13 cellular contexts compared by ENCODE assay signal in the genomic region with DNA sequence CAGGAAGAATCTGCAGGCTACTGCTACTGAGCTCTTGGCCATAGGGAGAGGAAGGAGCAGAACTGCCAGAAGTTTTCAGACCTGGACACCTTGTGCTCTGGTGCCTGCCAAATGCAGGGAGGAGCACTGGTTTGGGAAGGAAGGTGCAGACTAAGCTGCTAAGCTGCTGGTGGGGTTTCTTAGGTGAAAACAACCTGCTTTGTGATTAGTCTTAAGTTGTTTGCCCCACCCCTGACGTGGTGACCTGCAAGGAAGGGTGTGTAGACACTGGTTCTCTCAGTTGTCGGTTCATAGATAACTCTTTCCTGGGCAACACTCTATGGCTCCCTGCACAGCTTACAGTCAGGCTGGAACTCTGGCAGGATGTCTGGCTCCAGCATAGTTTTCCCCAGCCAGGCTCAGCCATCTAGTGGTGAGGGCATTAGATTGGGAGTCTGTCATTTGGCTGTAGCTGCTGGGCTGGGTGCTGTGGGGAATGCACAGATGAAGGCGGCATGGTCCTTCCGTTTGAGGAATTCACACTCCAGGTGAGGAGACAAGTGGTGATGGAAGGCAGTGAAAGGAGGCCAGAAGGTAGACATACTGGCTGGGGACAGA. TPM values are rescaled to one million over a fixed set of nuclear protein-coding genes. Genes with fewer than 3 reads are reported as not detected.
DNase-seq lines count a peak whose midpoint lies in the region; ATAC-seq and TF ChIP-seq lines count a peak whose summit lies in the region.
"Had no signal": no experiment of that assay in that cellular context is flagged by ENCODE, and none has a peak within 500 bp of the region (broad histone marks: within the 10 kb centered on the region; RNA-seq: fewer than 3 reads in every experiment).

No MANE protein-coding gene starts in this region.

- in situ Hi-C loops in IMR-90 (cut with MboI; ENCODE audit: low sequenced_read_pairs): loop anchor here (10.0 kb wide), 1 partner anchor 119 kb away; no protein-coding TSS in a partner anchor
- in situ Hi-C loops in gastrocnemius medialis (cut with MboI; ENCODE audit: low sequenced_read_pairs in 4 of 4): no loop called here

- no peak overlapping the region for H3K18ac ChIP-seq in IMR-90 (ENCODE audit: low read depth, low read length)

- no peak overlapping the region for H3K27ac Mint-ChIP-seq in chondrocyte (ENCODE audit: unreplicated experiment)
- H3K27ac Mint-ChIP-seq: CD8-positive, alpha-beta T cell; effector memory CD8-positive, alpha-beta T cell had no signal

- H3K27me3 ChIP-seq in BJ (ENCODE audit: control insufficient read depth, insufficient read depth, low read length) (peaks cover 26% of the 10 kb centered on the region), IMR-90 (ENCODE audit: control insufficient read depth, insufficient read depth, low read length) (peaks cover 31% of the 10 kb centered on the region), gastroesophageal sphincter (peaks cover 7% of the 10 kb centered on the region), gastrocnemius medialis (no peaks in the 10 kb centered on the region)

- no peak overlapping the region for H2AFZ ChIP-seq in IMR-90 (replicated peaks; ENCODE audit: low read length, poor library complexity)

- no TSS peak for BruUV-seq in IMR-90 (replicated peaks; lab: Mats Ljungman, UMichigan)

- H2BK5ac ChIP-seq in IMR-90 (ENCODE audit: low read depth, low read length, poor library complexity, severe bottlenecking): no peak overlapping the region

- H4K20me1 ChIP-seq in IMR-90 (ENCODE audit: insufficient read depth, low read length): no peaks in the 10 kb centered on the region

- ATAC-seq in IMR-90 (ENCODE audit: low read depth): no peak
- ATAC-seq in left lobe of liver: peak; percentile 45
- ATAC-seq in gastroesophageal sphincter: no peak
- no peak for ATAC-seq in gastrocnemius medialis
- ATAC-seq in HG03432 (IDR thresholded peaks at IDR 0.05; ENCODE audit: unreplicated experiment): no peak
- ATAC-seq: activated CD4-positive, CD25-positive, alpha-beta regulatory T cell treated with anti-CD3 and anti-CD28 coated beads, Interleukin-2, amount 50 U/mL, for 24 hours; activated T-cell treated with anti-CD3 and anti-CD28 coated beads, Interleukin-2, amount 50 U/mL, for 4 hours; CD8-positive, alpha-beta T cell; effector memory CD8-positive, alpha-beta T cell had no signal

- no peaks in the 10 kb centered on the region; the same call in 1 of the 2 replicates for H3K9me1 ChIP-seq in IMR-90 (ENCODE audit: insufficient read depth, low read length)

- H2BK120ac ChIP-seq in IMR-90 (ENCODE audit: low read depth, low read length): no peak overlapping the region

- WGBS in IMR-90 (ENCODE audit: extremely low coverage in 2 of 2, insufficient read length in 1 of 2), 2 experiments: 67% methylated on average over 1 of the region's 4 CpGs; no CpG with 5 or more reads in 1 of the 2 experiments
- WGBS in gastroesophageal sphincter (ENCODE audit: low coverage in 1 of 2), 2 donors: 20 to 60% methylated on average over 1 to 4 of the region's 4 CpGs

- no peaks in the 10 kb centered on the region for H3K36me3 Mint-ChIP-seq in chondrocyte (ENCODE audit: low read depth)
- H3K36me3 Mint-ChIP-seq: CD8-positive, alpha-beta T cell had no signal

- H3K36me3 ChIP-seq in BJ (ENCODE audit: control insufficient read depth, insufficient read depth, low read length): no peaks in the 10 kb centered on the region
- H3K36me3 ChIP-seq in IMR-90 (ENCODE audit: control insufficient read depth, insufficient read depth, low read length): no peaks in the 10 kb centered on the region
- no peaks in the 10 kb centered on the region for H3K36me3 ChIP-seq in gastroesophageal sphincter
- no peaks in the 10 kb centered on the region for H3K36me3 ChIP-seq in gastrocnemius medialis

- H3K4me2 ChIP-seq in IMR-90 (ENCODE audit: low read depth, low read length): no peak overlapping the region

- no peak overlapping the region for H3K9ac ChIP-seq in IMR-90 (ENCODE audit: low read depth, low read length)

- no peak overlapping the region for H2AK5ac ChIP-seq in IMR-90 (ENCODE audit: low read depth, low read length)

- CTCF ChIA-PET in BJ (lab: Yijun Ruan, JAX): interaction anchor here (0.6 to 14.5 kb wide), 13 partner anchors 7 to 462 kb away, joined by 3 to 315 read pairs (median 4); no protein-coding TSS in a partner anchor
- CTCF ChIA-PET in IMR-90 (lab: Yijun Ruan, JAX): interaction anchor here (0.6 to 2.2 kb wide), 3 partner anchors 36 to 82 kb away, joined by 3 to 10 read pairs (median 4); no protein-coding TSS in a partner anchor

- H4K8ac ChIP-seq in IMR-90 (ENCODE audit: low read depth in 2 of 2, low read length in 2 of 2): no peak overlapping the region

- H3K4me3 ChIP-seq in BJ (ENCODE audit: low read depth, low read length): no peak overlapping the region
- no peak overlapping the region for H3K4me3 ChIP-seq in IMR-90 (ENCODE audit: insufficient read depth, low read depth, low read length)
- H3K4me3 ChIP-seq in gastroesophageal sphincter: no peak overlapping the region
- no peak overlapping the region for H3K4me3 ChIP-seq in gastrocnemius medialis

- no peak overlapping the region for H3K23ac ChIP-seq in IMR-90 (ENCODE audit: low read depth, low read length)

- no peak overlapping the region for H3K14ac ChIP-seq in IMR-90 (replicated peaks; ENCODE audit: low read depth, low read length)

- no peak for TF ChIP-seq EP300 in gastroesophageal sphincter (IDR thresholded peaks at IDR 0.05)

- TF ChIP-seq POLR2A in IMR-90 (IDR thresholded peaks at IDR 0.05; ENCODE audit: low read depth, low read length) (no peak), gastroesophageal sphincter (IDR thresholded peaks at IDR 0.05) (no peak), gastrocnemius medialis (IDR thresholded peaks at IDR 0.05) (no peak)

- DNase-seq in BJ (ENCODE audit: low read depth) (no peak), IMR-90 (no peak), chondrocyte (ENCODE audit: low spot score) (no peak), left lobe of liver (ENCODE audit: low spot score) (no peak), gastrocnemius medialis (no peak), SHP77 (lab: John Stamatoyannopoulos, UW) (no peak)
- DNase-seq: activated T-cell treated with anti-CD3 and anti-CD28 coated beads, Interleukin-2, amount 50 U/mL, for 4 hours; amygdala; CD8-positive, alpha-beta T cell; effector memory CD8-positive, alpha-beta T cell had no signal

- H3K9me3 Mint-ChIP-seq in chondrocyte (ENCODE audit: low read depth): no peaks in the 10 kb centered on the region
- H3K9me3 Mint-ChIP-seq: activated T-cell treated with anti-CD3 and anti-CD28 coated beads, Interleukin-2, amount 50 U/mL, for 4 hours; CD8-positive, alpha-beta T cell; effector memory CD8-positive, alpha-beta T cell had no signal

- H3K4me1 ChIP-seq in IMR-90 (ENCODE audit: control insufficient read depth, insufficient read depth, low read length) (peaks cover 2% of the 10 kb centered on the region; the same call in 1 of the 2 replicates), gastroesophageal sphincter (peaks cover 0 to 12% (median 0%) of the 10 kb centered on the region in 3 donors), gastrocnemius medialis (no peaks in the 10 kb centered on the region)

- peaks cover 47% of the 10 kb centered on the region for H3K27me3 Mint-ChIP-seq in chondrocyte (ENCODE audit: low read depth)

- H3K4me1 Mint-ChIP-seq in chondrocyte (ENCODE audit: low read depth): peaks cover 7% of the 10 kb centered on the region

- no peaks in the 10 kb centered on the region for H3K79me1 ChIP-seq in IMR-90 (ENCODE audit: low read depth in 1 of 2, low read length in 2 of 2)

- no peak overlapping the region for H3K4me3 Mint-ChIP-seq in chondrocyte (ENCODE audit: unreplicated experiment)
- H3K4me3 Mint-ChIP-seq: activated T-cell treated with anti-CD3 and anti-CD28 coated beads, Interleukin-2, amount 50 U/mL, for 4 hours; CD8-positive, alpha-beta T cell; effector memory CD8-positive, alpha-beta T cell had no signal

- no peak overlapping the region for H2BK20ac ChIP-seq in IMR-90 (ENCODE audit: low read depth, low read length)

- no peak overlapping the region for H2BK15ac ChIP-seq in IMR-90 (ENCODE audit: low read depth, low read length)

- no peak overlapping the region for H3K4ac ChIP-seq in IMR-90 (ENCODE audit: low read depth, low read length)

- intact Hi-C loops in IMR-90 (cut with micrococcal nuclease) (loop anchor here (5.0 kb wide), 1 partner anchor 242 kb away; the partner anchor contains the start of gene MRPL9), gastrocnemius medialis (cut with DNase I; ENCODE audit: low total_unique reads) (no loop called here)

- TF ChIP-seq RAD21 in IMR-90 (IDR thresholded peaks at IDR 0.05; ENCODE audit: low read length): no peak

- H3K27ac ChIP-seq in IMR-90 (ENCODE audit: insufficient read depth, low read length): no peak overlapping the region
- H3K27ac ChIP-seq in gastroesophageal sphincter: no peak overlapping the region
- no peak overlapping the region for H3K27ac ChIP-seq in gastrocnemius medialis

- dilution Hi-C loops in IMR-90 (cut with HindIII; ENCODE audit: low sequenced_read_pairs, unreplicated experiment): loop anchor here (25.0 kb wide), 1 partner anchor 92 kb away; the partner anchor contains the start of gene THEM4

- H4K5ac ChIP-seq in IMR-90 (ENCODE audit: low read depth, low read length): no peak overlapping the region

- no peak overlapping the region for H2AK9ac ChIP-seq in IMR-90 (replicated peaks; ENCODE audit: low read depth, low read length, poor library complexity)

- H3K9me3 ChIP-seq in IMR-90 (ENCODE audit: control insufficient read depth, insufficient read depth, low read length): no peaks in the 10 kb centered on the region
- H3K9me3 ChIP-seq in gastroesophageal sphincter: no peaks in the 10 kb centered on the region
- no peaks in the 10 kb centered on the region for H3K9me3 ChIP-seq in gastrocnemius medialis

- H3K56ac ChIP-seq in IMR-90 (ENCODE audit: extremely low read depth, insufficient read depth, low read length): no peak overlapping the region

- no peak overlapping the region for H4K91ac ChIP-seq in IMR-90 (ENCODE audit: insufficient read depth, low read depth, low read length)

- TF ChIP-seq CTCF in BJ (IDR thresholded peaks at IDR 0.05; ENCODE audit: insufficient read depth, low read depth, low read length) (peak; percentile 35; the same call in 1 of the 2 replicates), IMR-90 (conservative IDR thresholded peaks at IDR 0.05; ENCODE audit: low read depth, low read length) (peak; percentile 12; the same call in 1 of the 2 replicates), chondrocyte (IDR thresholded peaks at IDR 0.05) (peak; percentile 33), gastroesophageal sphincter (IDR thresholded peaks at IDR 0.05) (no peak), gastrocnemius medialis (IDR thresholded peaks at IDR 0.05 in 4 of 5, conservative IDR thresholded peaks at IDR 0.05 in 1 of 5) (no peak)

- POLR2A ChIA-PET in BJ (lab: Charles Lee): no interaction called here
- POLR2A ChIA-PET in IMR-90 (lab: Charles Lee; ENCODE audit: unreplicated experiment): no interaction called here

RNA-seq across cellular contexts. Expression of gene S100A10, which starts 10.3 kb away (rescaled TPM):
- polyA plus RNA-seq in BJ (2011; rRNA removed) (40.3 and 88.4 TPM in 2 replicates), IMR-90 (2012; rRNA removed) (223 and 277 TPM in 2 replicates)
- 44.3 and 50.4 TPM in 2 replicates for polyA minus RNA-seq in BJ (2011; rRNA and poly(A)+ RNA removed)
- total RNA-seq in IMR-90 (2012; rRNA removed) (77.2 and 86.0 TPM in 2 replicates), chondrocyte (454 to 578 TPM (median 560 TPM) in 3 replicates), left lobe of liver (45.0 TPM), gastroesophageal sphincter (100 to 1,000 TPM in 2 of 4 donors, 10 to 100 TPM in 2; 57.6 to 155 (median 106) TPM), gastrocnemius medialis (10 to 100 TPM in 3 of 4 donors, 1 to 10 TPM in 1; 6.4 to 60.3 (median 28.0) TPM)
- polyA plus RNA-seq in IMR-90 (2012; cell fraction: cytosol; rRNA removed): 119 and 149 TPM in 2 replicates
- polyA plus RNA-seq in IMR-90 (2012; cell fraction: nucleus; rRNA removed; ENCODE audit: low replicate concordance): 18.1 and 82.0 TPM in 2 replicates

RNA-seq across cellular contexts. Expression of gene S100A11, which starts 32.9 kb away (rescaled TPM):
- polyA plus RNA-seq in BJ (2011; rRNA removed) (1,269 and 1,278 TPM in 2 replicates), IMR-90 (2012; rRNA removed) (1,354 and 1,402 TPM in 2 replicates)
- 615 and 739 TPM in 2 replicates for polyA minus RNA-seq in BJ (2011; rRNA and poly(A)+ RNA removed)
- total RNA-seq in IMR-90 (2012; rRNA removed) (117 and 167 TPM in 2 replicates), chondrocyte (546 to 749 TPM (median 741 TPM) in 3 replicates), left lobe of liver (14.0 TPM), gastroesophageal sphincter (100 to 1,000 TPM in 3 of 4 donors, 10 to 100 TPM in 1; 41.9 to 183 (median 125) TPM), gastrocnemius medialis (10 to 100 TPM in 3 of 4 donors, 1 to 10 TPM in 1; 8.4 to 66.2 (median 29.8) TPM)
- 1,239 and 1,683 TPM in 2 replicates for polyA plus RNA-seq in IMR-90 (2012; cell fraction: cytosol; rRNA removed)
- polyA plus RNA-seq in IMR-90 (2012; cell fraction: nucleus; rRNA removed; ENCODE audit: low replicate concordance): 148 and 260 TPM in 2 replicates

Comparison
In these comparisons a context has a peak if more than half of its experiments do, and no peak if none do; other contexts are left out.
1. CTCF ChIP-seq: peak in BJ (single experiment), IMR-90 (single experiment) and chondrocyte (single experiment); none in gastroesophageal sphincter (0 of 4) and gastrocnemius medialis (0 of 5).